11 cellular contexts compared by ENCODE assay signal in genomic region chr2:108194409-108195132, GRCh38. TPM values are rescaled to one million over a fixed set of nuclear protein-coding genes. Genes with fewer than 3 reads are reported as not detected.
DNase-seq lines count a peak whose midpoint lies in the region; ATAC-seq and TF ChIP-seq lines count a peak whose summit lies in the region.
"Had no signal": no experiment of that assay in that cellular context is flagged by ENCODE, and none has a peak within 500 bp of the region (broad histone marks: within the 10 kb centered on the region; RNA-seq: fewer than 3 reads in every experiment).

No MANE protein-coding gene starts in this region.

- no peak overlapping the region for H3K4me3 Mint-ChIP-seq in endothelial cell (ENCODE audit: unreplicated experiment)
- H3K4me3 Mint-ChIP-seq: CD4-positive, CD25-positive, alpha-beta regulatory T cell had no signal

- no peak for ATAC-seq in HG02642 (IDR thresholded peaks at IDR 0.05; ENCODE audit: poor library complexity, unreplicated experiment)

- H3K27me3 ChIP-seq in OCI-LY1 (ENCODE audit: insufficient read depth, low read length) (no peaks in the 10 kb centered on the region), H7 (ENCODE audit: control insufficient read depth, insufficient read depth, low read length) (no peaks in the 10 kb centered on the region), ovary (no peaks in the 10 kb centered on the region)

- TF ChIP-seq EP300 in ovary (IDR thresholded peaks at IDR 0.05), result no peak

- no peaks in the 10 kb centered on the region for H3K4me1 Mint-ChIP-seq in endothelial cell (ENCODE audit: unreplicated experiment)
- H3K4me1 Mint-ChIP-seq: CD4-positive, CD25-positive, alpha-beta regulatory T cell had no signal

- H3K9me3 ChIP-seq in OCI-LY1 (ENCODE audit: low read length), result no peaks in the 10 kb centered on the region
- no peaks in the 10 kb centered on the region for H3K9me3 ChIP-seq in ovary

- DNase-seq in NCI-H345 (lab: John Stamatoyannopoulos, UW) (peak; percentile 38), NCI-H345 treated with DMSO at 0.1 percent for 48 hours (lab: John Stamatoyannopoulos, UW; ENCODE audit: unreplicated experiment) (no peak), endothelial cell (ENCODE audit: low spot score) (no peak), retina (peak; percentile 12), H7 (no peak), ovary (no peak)
- DNase-seq: CD4-positive, CD25-positive, alpha-beta regulatory T cell; NCI-H69 had no signal

- no peak overlapping the region for H3K27ac Mint-ChIP-seq in endothelial cell (ENCODE audit: unreplicated experiment)
- H3K27ac Mint-ChIP-seq: activated T-helper 2 cell treated with anti-CD3 and anti-CD28 coated beads, Interferon-gamma antibody, Interleukin-2, Interleukin-4, amounts not matched to agents 10 μg/mL and 5 μg/mL and 100 μg/mL, durations not matched to agents 14 hours and 24 hours and 36 hours; CD4-positive, CD25-positive, alpha-beta regulatory T cell had no signal

- no peak overlapping the region for H3K9ac ChIP-seq in OCI-LY1 (ENCODE audit: low read length)

- TF ChIP-seq POLR2A in ovary (IDR thresholded peaks at IDR 0.05), result no peak

- H2AFZ ChIP-seq in OCI-LY1 (ENCODE audit: low read length), result no peak overlapping the region

- no peaks in the 10 kb centered on the region for H3K27me3 Mint-ChIP-seq in endothelial cell (ENCODE audit: unreplicated experiment)

- H3K4me3 ChIP-seq in OCI-LY1 (ENCODE audit: low read depth, low read length, poor library complexity, severe bottlenecking) (no peak overlapping the region), H7 (ENCODE audit: insufficient read depth, low read depth, low read length) (no peak overlapping the region), ovary (no peak overlapping the region)

- no peaks in the 10 kb centered on the region for H3K79me2 ChIP-seq in OCI-LY1 (ENCODE audit: insufficient read depth, low read length)

- H3K36me3 Mint-ChIP-seq in endothelial cell (ENCODE audit: low read depth, unreplicated experiment), result no peaks in the 10 kb centered on the region
- H3K36me3 Mint-ChIP-seq: CD4-positive, CD25-positive, alpha-beta regulatory T cell had no signal

- no peak overlapping the region for H3K27ac ChIP-seq in OCI-LY1 (ENCODE audit: low read depth, low read length, poor library complexity, severe bottlenecking)
- no peak overlapping the region for H3K27ac ChIP-seq in ovary

- no peaks in the 10 kb centered on the region for H3K9me3 Mint-ChIP-seq in endothelial cell (ENCODE audit: unreplicated experiment)
- H3K9me3 Mint-ChIP-seq: activated T-helper 2 cell treated with anti-CD3 and anti-CD28 coated beads, Interferon-gamma antibody, Interleukin-2, Interleukin-4, amounts not matched to agents 10 μg/mL and 5 μg/mL and 100 μg/mL, durations not matched to agents 14 hours and 24 hours and 36 hours had no signal

- no peaks in the 10 kb centered on the region for H4K20me1 ChIP-seq in OCI-LY1 (ENCODE audit: insufficient read depth, low read length)

- H3K4me1 ChIP-seq in OCI-LY1 (ENCODE audit: insufficient read depth, low read length, severe bottlenecking) (no peaks in the 10 kb centered on the region), ovary (ENCODE audit: insufficient read depth) (no peaks in the 10 kb centered on the region)

- 13 to 37% (median 15%) methylated on average over 7 of the region's 7 CpGs for WGBS in ovary, 3 donors

- TF ChIP-seq CTCF in OCI-LY1 (IDR thresholded peaks at IDR 0.05; ENCODE audit: low read length), result peak; percentile 55
- peak; percentile 64 for TF ChIP-seq CTCF in endothelial cell (IDR thresholded peaks at IDR 0.05; ENCODE audit: unreplicated experiment)
- TF ChIP-seq CTCF in ovary (IDR thresholded peaks at IDR 0.05), result no peak

- H3K4me2 ChIP-seq in OCI-LY1 (ENCODE audit: low read length), result no peak overlapping the region

- intact Hi-C loops in ovary (cut with DNase I), result loop anchor here in 1 of 4 donors (10.0 kb wide), 1 partner anchor 390 kb away; no protein-coding TSS in a partner anchor

- H3F3A ChIP-seq in OCI-LY1 (ENCODE audit: insufficient read depth, low read length), result no peaks in the 10 kb centered on the region

- H3K36me3 ChIP-seq in OCI-LY1 (ENCODE audit: insufficient read depth, low read length) (no peaks in the 10 kb centered on the region), H7 (replicated peaks; ENCODE audit: control insufficient read depth, insufficient read depth, low read length) (no peaks in the 10 kb centered on the region), ovary (no peaks in the 10 kb centered on the region)

- H3K9me2 ChIP-seq in OCI-LY1 (ENCODE audit: low read depth, low read length), result no peaks in the 10 kb centered on the region

RNA-seq across cellular contexts. Expression of gene SULT1C3, which starts 45.2 kb away (rescaled TPM):
- not detected for total RNA-seq in endothelial cell (ENCODE audit: unreplicated experiment)
- total RNA-seq in H7 (2014; rRNA removed; shearing (Covaris generic)), result not detected in 2 replicates
- total RNA-seq in ovary, result not detected
- polyA plus RNA-seq in ovary, result not detected
- total RNA-seq: activated T-helper 2 cell treated with anti-CD3 and anti-CD28 coated beads, Interferon-gamma antibody, Interleukin-2, Interleukin-4, amounts not matched to agents 10 μg/mL and 5 μg/mL and 100 μg/mL, durations not matched to agents 14 hours and 24 hours and 36 hours; CD4-positive, CD25-positive, alpha-beta regulatory T cell had no signal
- polyA plus RNA-seq: CD4-positive, CD25-positive, alpha-beta regulatory T cell had no signal

Comparison
In these comparisons a context has a peak if more than half of its experiments do, and no peak if none do; other contexts are left out.
1. DNase-seq: peak in NCI-H345 (single experiment) and retina (single experiment); none in NCI-H345 treated with DMSO at 0.1 percent for 48 hours (single experiment), endothelial cell (single experiment), H7 (single experiment) and ovary (0 of 5).
2. CTCF ChIP-seq: peak in OCI-LY1 (single experiment) and endothelial cell (single experiment); none in ovary (0 of 3).